In genomic region chr6:150865043-150865405, GRCh38 we compare ENCODE assay signal across 1 cellular context.
TF ChIP-seq lines count a peak whose summit lies in the region.

No MANE protein-coding gene starts in this region.

TF ChIP-seq in GM23338, 12 proteins besides CTCF, POLR2A, EP300 and RAD21 (continued from another document):
- no peak for TF ChIP-seq ZNF462 (CRISPR knock-in tag; IDR thresholded peaks at IDR 0.05)
- no peak for TF ChIP-seq POLR2AphosphoS5 (IDR thresholded peaks at IDR 0.05; ENCODE audit: low read depth)
- TF ChIP-seq JUNB (IDR thresholded peaks at IDR 0.05; ENCODE audit: unreplicated experiment) = no peak
- no peak for TF ChIP-seq ETS1 (IDR thresholded peaks at IDR 0.05)
- TF ChIP-seq STAT1 (IDR thresholded peaks at IDR 0.05; ENCODE audit: unreplicated experiment) = no peak
- TF ChIP-seq CREB1 (CRISPR knock-in tag; IDR thresholded peaks at IDR 0.05; ENCODE audit: low read depth) = no peak
- TF ChIP-seq ZNF331 (CRISPR knock-in tag; IDR thresholded peaks at IDR 0.05; ENCODE audit: low read depth) = no peak
